Comparison of ENCODE assay signal across 27 cellular contexts in the genomic region with DNA sequence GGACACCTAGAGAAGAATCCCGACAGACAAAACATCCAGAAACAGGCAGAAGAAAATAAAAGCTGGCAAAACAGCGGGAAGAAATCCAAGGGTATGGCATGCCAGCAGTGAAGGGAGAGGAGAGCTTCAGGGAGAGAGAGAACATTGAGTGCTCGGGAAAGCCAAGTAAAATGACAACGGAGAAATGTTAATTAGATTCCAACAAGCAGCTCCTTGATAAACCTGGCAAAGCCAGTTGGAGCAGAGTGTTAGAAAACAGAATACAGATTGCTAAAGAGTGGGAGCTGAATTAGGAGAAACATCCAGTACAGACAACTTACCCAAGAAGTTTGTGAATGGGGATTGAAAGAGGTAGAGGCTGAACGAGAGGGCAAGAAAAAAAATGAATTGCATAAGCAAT. TPM values are rescaled to one million over a fixed set of nuclear protein-coding genes. Genes with fewer than 3 reads are reported as not detected.
A peak's percentile ranks its signal among the peaks of the same experiment; 100 is the strongest.
DNase-seq lines count a peak whose midpoint lies in the region; ATAC-seq and TF ChIP-seq lines count a peak whose summit lies in the region.
"Had no signal": no experiment of that assay in that cellular context is flagged by ENCODE, and none has a peak within 500 bp of the region (broad histone marks: within the 10 kb centered on the region; RNA-seq: fewer than 3 reads in every experiment).

No MANE protein-coding gene starts in this region.

- H3K56ac ChIP-seq in H9 (ENCODE audit: insufficient read length, low read depth, low read length) = no peak overlapping the region

- TF ChIP-seq CTCF in H9 (conservative IDR thresholded peaks at IDR 0.05) (no peak), sigmoid colon (IDR thresholded peaks at IDR 0.05) (no peak), right lobe of liver (IDR thresholded peaks at IDR 0.05) (no peak)

- H3K18ac ChIP-seq in H9 (ENCODE audit: insufficient read length, low read depth, low read length) (no peak overlapping the region), mesenchymal stem cell (ENCODE audit: low read depth in 1 of 2, low read length in 2 of 2) (no peak overlapping the region)

- peaks cover 16 to 50% of the 10 kb centered on the region in 2 experiments for H3K9me3 Mint-ChIP-seq in H9
- H3K9me3 Mint-ChIP-seq in dendritic cell treated with granulocyte-macrophage colony-stimulating factor and Interleukin-4, amounts not matched to agents 40 ng/mL and 50 ng/mL, for 4 days = no peaks in the 10 kb centered on the region
- H3K9me3 Mint-ChIP-seq: activated B cell treated with CpG ODN at 0.5 μM for 24 hours; activated naive CD4-positive, alpha-beta T cell treated with anti-CD3 and anti-CD28 coated beads, Interleukin-2, amount 50 U/mL, for 72 hours; activated T-helper 1 cell treated with anti-CD3 and anti-CD28 coated beads, Interleukin-12 subunit alpha, Interleukin-12 subunit beta, Interleukin-2, Interleukin-4 antibody, amounts not matched to agents 30 ng/mL and 10 ng/mL and 1 ng/mL, durations not matched to agents 14 hours and 24 hours and 36 hours; stimulated activated naive CD8-positive, alpha-beta T cell treated with anti-CD3 and anti-CD28 coated beads, Interleukin-15, Interleukin-2, amounts not matched to agents 100 ng/mL and 50 ng/mL, for 24 hours had no signal

- no CpG with 5 or more reads among the region's 5 CpGs for WGBS in H9 (ENCODE audit: extremely low coverage, insufficient read length, low lambda C conversion rate)
- WGBS in sigmoid colon, 2 donors = 57 to 74% methylated on average over 5 of the region's 5 CpGs
- 49% methylated on average over 5 of the region's 5 CpGs for WGBS in right lobe of liver (ENCODE audit: insufficient coverage, low coverage, low lambda C conversion rate, missing lambda C conversion rate)
- 93% methylated on average over 5 of the region's 5 CpGs for WGBS in mesenchymal stem cell

- intact Hi-C loops in dendritic cell treated with granulocyte-macrophage colony-stimulating factor and Interleukin-4, amounts not matched to agents 40 ng/mL and 50 ng/mL, for 4 days (cut with micrococcal nuclease) = no loop called here
- intact Hi-C loops in sigmoid colon (cut with DNase I) = no loop called here
- intact Hi-C loops in right lobe of liver (cut with DNase I) = no loop called here

- peak in 1 of 4 donors; percentile 28 for TF ChIP-seq EP300 in sigmoid colon (IDR thresholded peaks at IDR 0.05)

- H3K23me2 ChIP-seq in H9 (ENCODE audit: insufficient read length, low read depth, low read length, poor library complexity, severe bottlenecking) = peaks cover 3% of the 10 kb centered on the region

- H3K4me3 Mint-ChIP-seq in H9 = no peak overlapping the region
- H3K4me3 Mint-ChIP-seq in dendritic cell treated with granulocyte-macrophage colony-stimulating factor and Interleukin-4, amounts not matched to agents 40 ng/mL and 50 ng/mL, for 4 days = no peak overlapping the region
- H3K4me3 Mint-ChIP-seq: activated B cell treated with CpG ODN at 0.5 μM for 24 hours; activated T-helper 1 cell treated with anti-CD3 and anti-CD28 coated beads, Interleukin-12 subunit alpha, Interleukin-12 subunit beta, Interleukin-2, Interleukin-4 antibody, amounts not matched to agents 30 ng/mL and 10 ng/mL and 1 ng/mL, durations not matched to agents 14 hours and 24 hours and 36 hours; stimulated activated naive CD8-positive, alpha-beta T cell treated with anti-CD3 and anti-CD28 coated beads, Interleukin-15, Interleukin-2, amounts not matched to agents 100 ng/mL and 50 ng/mL, for 24 hours had no signal

- peak overlapping the region; percentile 87 for H2AFZ ChIP-seq in H9 (ENCODE audit: low read length)
- H2AFZ ChIP-seq in mesenchymal stem cell (ENCODE audit: low read depth, low read length) = no peak overlapping the region

- no peak overlapping the region for H2BK20ac ChIP-seq in H9 (ENCODE audit: low read depth, low read length, poor library complexity, severe bottlenecking)

- H3K9me3 ChIP-seq in H9 (ENCODE audit: control insufficient read depth, low read depth, low read length) (no peaks in the 10 kb centered on the region), sigmoid colon (no peaks in the 10 kb centered on the region), right lobe of liver (no peaks in the 10 kb centered on the region), mesenchymal stem cell (ENCODE audit: control insufficient read depth, low read length) (no peaks in the 10 kb centered on the region)
- H3K9me3 ChIP-seq: gastrocnemius medialis, thyroid gland had no signal

- H4K5ac ChIP-seq in H9 (ENCODE audit: insufficient read length, low read depth, low read length) = no peak overlapping the region

- H2BK120ac ChIP-seq in H9 (ENCODE audit: low read depth, low read length, poor library complexity, severe bottlenecking) (no peak overlapping the region), mesenchymal stem cell (ENCODE audit: low read depth, low read length) (no peak overlapping the region)

- H3K4ac ChIP-seq in H9 (ENCODE audit: low read depth, low read length) (no peak overlapping the region), mesenchymal stem cell (ENCODE audit: low read depth in 1 of 2, low read length in 2 of 2) (no peak overlapping the region)

- H2BK5ac ChIP-seq in H9 (ENCODE audit: insufficient read length, low read length) = no peak overlapping the region
- H2BK5ac ChIP-seq in mesenchymal stem cell (ENCODE audit: low read depth, low read length, poor library complexity, severe bottlenecking) = no peak overlapping the region

- peak overlapping the region in 2 of 3 experiments; percentile 30 to 35; a peak in 3 of 7 replicates for H3K27ac Mint-ChIP-seq in H9
- peak overlapping the region; percentile 11 for H3K27ac Mint-ChIP-seq in dendritic cell treated with granulocyte-macrophage colony-stimulating factor and Interleukin-4, amounts not matched to agents 40 ng/mL and 50 ng/mL, for 4 days
- H3K27ac Mint-ChIP-seq: activated B cell treated with CpG ODN at 0.5 μM for 24 hours; activated naive CD4-positive, alpha-beta T cell treated with anti-CD3 and anti-CD28 coated beads, Interleukin-2, amount 50 U/mL, for 72 hours; activated T-helper 1 cell treated with anti-CD3 and anti-CD28 coated beads, Interleukin-12 subunit alpha, Interleukin-12 subunit beta, Interleukin-2, Interleukin-4 antibody, amounts not matched to agents 30 ng/mL and 10 ng/mL and 1 ng/mL, durations not matched to agents 14 hours and 24 hours and 36 hours; stimulated activated naive CD8-positive, alpha-beta T cell treated with anti-CD3 and anti-CD28 coated beads, Interleukin-15, Interleukin-2, amounts not matched to agents 100 ng/mL and 50 ng/mL, for 24 hours had no signal

- H4K8ac ChIP-seq in H9 (replicated peaks; ENCODE audit: insufficient read length, low read depth, low read length) (no peak overlapping the region), mesenchymal stem cell (ENCODE audit: low read length) (no peak overlapping the region)

- H3K4me1 ChIP-seq in H9 (ENCODE audit: insufficient read depth, low read length) = peaks cover 10% of the 10 kb centered on the region; the same call in 1 of the 2 replicates
- peaks cover 0 to 5% (median 0%) of the 10 kb centered on the region in 4 donors for H3K4me1 ChIP-seq in sigmoid colon
- H3K4me1 ChIP-seq in right lobe of liver = peaks cover 0 to 6% (median 0%) of the 10 kb centered on the region in 4 donors
- H3K4me1 ChIP-seq in mesenchymal stem cell (ENCODE audit: control insufficient read depth, insufficient read depth, low read depth, low read length) = no peaks in the 10 kb centered on the region
- H3K4me1 ChIP-seq: BLaER1, gastrocnemius medialis had no signal

- H3K79me1 ChIP-seq in H9 (ENCODE audit: insufficient read depth, low read depth, low read length, poor library complexity, severe bottlenecking) (no peaks in the 10 kb centered on the region), mesenchymal stem cell (replicated peaks; ENCODE audit: low read length, poor library complexity, severe bottlenecking) (no peaks in the 10 kb centered on the region)

- H2BK15ac ChIP-seq in H9 (ENCODE audit: low read depth, low read length) (no peak overlapping the region), mesenchymal stem cell (ENCODE audit: low read depth, poor library complexity, severe bottlenecking) (no peak overlapping the region)

- TF ChIP-seq POLR2A in sigmoid colon (IDR thresholded peaks at IDR 0.05) (no peak), right lobe of liver (IDR thresholded peaks at IDR 0.05) (no peak)

- H3K4me2 ChIP-seq in H9 (ENCODE audit: insufficient read depth, insufficient read length, low read length) = no peak overlapping the region
- no peak overlapping the region for H3K4me2 ChIP-seq in mesenchymal stem cell (ENCODE audit: low read length, poor library complexity, severe bottlenecking)
- H3K4me2 ChIP-seq: BLaER1 had no signal

- H4K91ac ChIP-seq in H9 (ENCODE audit: insufficient read length, low read depth, low read length) = no peak overlapping the region
- H4K91ac ChIP-seq in mesenchymal stem cell (ENCODE audit: low read length) = no peak overlapping the region

- ATAC-seq in GM21381 (IDR thresholded peaks at IDR 0.05; ENCODE audit: unreplicated experiment) (no peak), right lobe of liver (no peak)
- ATAC-seq: activated naive CD4-positive, alpha-beta T cell treated with anti-CD3 and anti-CD28 coated beads, Interleukin-2, amount 50 U/mL, for 72 hours; gastrocnemius medialis had no signal

- peak overlapping the region in 1 of 4 donors; percentile 3 for H3K4me3 ChIP-seq in sigmoid colon
- H3K4me3 ChIP-seq in right lobe of liver = no peak overlapping the region
- no peak overlapping the region for H3K4me3 ChIP-seq in mesenchymal stem cell (ENCODE audit: insufficient read depth in 1 of 2, low read depth in 1 of 2, low read length in 2 of 2)
- H3K4me3 ChIP-seq: BLaER1, gastrocnemius medialis, thyroid gland had no signal

- H3K9ac ChIP-seq in H9 (ENCODE audit: extremely low read depth, insufficient read length, low read length) (no peak overlapping the region), mesenchymal stem cell (ENCODE audit: low read length) (no peak overlapping the region)
- H3K9ac ChIP-seq: BLaER1 had no signal

- no peaks in the 10 kb centered on the region for H3K36me3 ChIP-seq in sigmoid colon
- no peaks in the 10 kb centered on the region for H3K36me3 ChIP-seq in right lobe of liver
- no peaks in the 10 kb centered on the region for H3K36me3 ChIP-seq in mesenchymal stem cell (ENCODE audit: control insufficient read depth in 1 of 2, insufficient read depth in 2 of 2, low read depth in 1 of 2, low read length in 2 of 2)
- H3K36me3 ChIP-seq: BLaER1, gastrocnemius medialis, thyroid gland had no signal

- no peaks in the 10 kb centered on the region; the same call in 1 of the 2 replicates for H3K27me3 Mint-ChIP-seq in H9 (ENCODE audit: low read depth)
- H3K27me3 Mint-ChIP-seq in dendritic cell treated with granulocyte-macrophage colony-stimulating factor and Interleukin-4, amounts not matched to agents 40 ng/mL and 50 ng/mL, for 4 days = no peaks in the 10 kb centered on the region

- no peak for DNase-seq in H9
- peak; percentile 1 to 26 for DNase-seq in hippocampal formation (lab: John Stamatoyannopoulos, UW)
- DNase-seq in sigmoid colon = no peak
- no peak for DNase-seq in right lobe of liver
- no peak for DNase-seq in mesenchymal stem cell
- DNase-seq in EL = no peak
- DNase-seq: ACHN; activated B cell treated with CpG ODN at 0.5 μM for 24 hours; activated CD4-positive, alpha-beta T cell treated with anti-CD3 and anti-CD28 coated beads, Interleukin-2, amount 50 U/mL, for 48 hours; activated CD8-positive, alpha-beta memory T cell treated with anti-CD3 and anti-CD28 coated beads, Interleukin-2, amount 50 U/mL, for 4 hours; gastrocnemius medialis; GDM1; H7; kidney; NCI-H1105; NCI-H1930; NCI-H524 treated with DMSO at 0.1 percent for 48 hours; SHP77 treated with DMSO at 0.1 percent for 48 hours; SW 1271; T1000; thyroid gland had no signal

- H2AK5ac ChIP-seq in H9 (ENCODE audit: insufficient read length, low read length) = no peak overlapping the region
- H2AK5ac ChIP-seq in mesenchymal stem cell (ENCODE audit: low read length, severe bottlenecking) = no peak overlapping the region

- no peaks in the 10 kb centered on the region for H4K20me1 ChIP-seq in H9 (ENCODE audit: control insufficient read depth, insufficient read depth, insufficient read length)
- H4K20me1 ChIP-seq: BLaER1 had no signal

- H3K14ac ChIP-seq in H9 (ENCODE audit: insufficient read depth, low read length) = no peak overlapping the region
- no peak overlapping the region for H3K14ac ChIP-seq in mesenchymal stem cell (ENCODE audit: low read length in 2 of 2)

- H3K27me3 ChIP-seq in H9 (ENCODE audit: insufficient read depth, low read length) (no peaks in the 10 kb centered on the region), sigmoid colon (no peaks in the 10 kb centered on the region), right lobe of liver (no peaks in the 10 kb centered on the region), mesenchymal stem cell (ENCODE audit: control insufficient read depth in 1 of 2, insufficient read depth in 1 of 2, low read length in 2 of 2) (peaks cover 0 to 17% of the 10 kb centered on the region in 2 experiments)
- H3K27me3 ChIP-seq: gastrocnemius medialis, thyroid gland had no signal

- H3T11ph ChIP-seq in H9 (ENCODE audit: low read length) = no peak overlapping the region

- no peak overlapping the region for H3K23ac ChIP-seq in H9 (ENCODE audit: insufficient read length, low read depth, low read length)
- H3K23ac ChIP-seq in mesenchymal stem cell (ENCODE audit: low read length in 2 of 2) = no peak overlapping the region

- peaks cover 4 to 16% (median 15%) of the 10 kb centered on the region in 3 experiments; a peak in 6 of 7 replicates for H3K36me3 Mint-ChIP-seq in H9 (ENCODE audit: insufficient read depth in 1 of 3, low read depth in 3 of 3)
- H3K36me3 Mint-ChIP-seq in dendritic cell treated with granulocyte-macrophage colony-stimulating factor and Interleukin-4, amounts not matched to agents 40 ng/mL and 50 ng/mL, for 4 days (ENCODE audit: low read depth) = no peaks in the 10 kb centered on the region
- H3K36me3 Mint-ChIP-seq: activated naive CD4-positive, alpha-beta T cell treated with anti-CD3 and anti-CD28 coated beads, Interleukin-2, amount 50 U/mL, for 72 hours had no signal

- H3K79me2 ChIP-seq in H9 (ENCODE audit: insufficient read depth, low read length) = no peaks in the 10 kb centered on the region

- H2BK12ac ChIP-seq in H9 (ENCODE audit: insufficient read length, low read depth, low read length) (no peak overlapping the region), mesenchymal stem cell (ENCODE audit: low read length in 2 of 2) (no peak overlapping the region)

- H3K27ac ChIP-seq in H9 (ENCODE audit: insufficient read length, low read depth, low read length) (peak overlapping the region; percentile 23), sigmoid colon (peak overlapping the region; percentile 30 to 67 (median 63)), right lobe of liver (no peak overlapping the region), mesenchymal stem cell (ENCODE audit: low read length, poor library complexity, severe bottlenecking) (no peak overlapping the region)
- H3K27ac ChIP-seq: BLaER1, gastrocnemius medialis, thyroid gland had no signal

- H3K4me1 Mint-ChIP-seq in H9 = peaks cover 47 to 48% of the 10 kb centered on the region in 2 experiments
- peaks cover 40% of the 10 kb centered on the region for H3K4me1 Mint-ChIP-seq in dendritic cell treated with granulocyte-macrophage colony-stimulating factor and Interleukin-4, amounts not matched to agents 40 ng/mL and 50 ng/mL, for 4 days (ENCODE audit: low read depth)
- H3K4me1 Mint-ChIP-seq: activated B cell treated with CpG ODN at 0.5 μM for 24 hours had no signal

RNA-seq across cellular contexts. Expression of a gene that starts 40.4 kb away (rescaled TPM):
- total RNA-seq in H9 (2021) (0.28 and 0.44 TPM in 2 replicates), sigmoid colon (100 to 1,000 TPM; 116 to 208 (median 181) TPM), right lobe of liver (100 to 1,000 TPM in 3 of 6 experiments, 10 to 100 TPM in 3; 76.2 to 180 (median 109) TPM)
- polyA plus RNA-seq in sigmoid colon = 100 to 1,000 TPM; 133 to 230 (median 180) TPM
- 22.5 TPM for polyA plus RNA-seq in mesenchymal stem cell (2013, experiment 1 of 2)
- 24.1 TPM for polyA plus RNA-seq in mesenchymal stem cell (2013, experiment 2 of 2)

Comparison
In these comparisons a context has a peak if more than half of its experiments do, and no peak if none do; other contexts are left out.
1. DNase-seq: peak in hippocampal formation (2 of 2); none in H9 (single experiment), sigmoid colon (single experiment), right lobe of liver (0 of 3), mesenchymal stem cell (single experiment) and EL (single experiment).
2. H3K27ac ChIP-seq: peak in H9 (single experiment) and sigmoid colon (4 of 4); none in right lobe of liver (0 of 3) and mesenchymal stem cell (single experiment).
3. RNA of a gene that starts 40.4 kb away (total RNA-seq): 116 to 208 TPM in sigmoid colon and 76.2 to 180 TPM in right lobe of liver; 0.28 to 0.44 TPM in H9; every median in the first group is over 10 times any median in the second.